ENCODE assay signal across 38 cellular contexts in genomic region chr19:55500368-55500952, GRCh38. TPM values are rescaled to one million over a fixed set of nuclear protein-coding genes. Genes with fewer than 3 reads are reported as not detected.
"Had no signal": no experiment of that assay in that cellular context is flagged by ENCODE, and none has a peak within 500 bp of the region (broad histone marks: within the 10 kb centered on the region; RNA-seq: fewer than 3 reads in every experiment).

No MANE protein-coding gene starts in this region.

- DNase-seq: colonic mucosa; dermis blood vessel endothelial cell; effector memory CD4-positive, alpha-beta T cell; foreskin keratinocyte; glutamatergic neuron; heart right ventricle; hippocampal formation; immature natural killer cell; islet precursor cell; kidney glomerular epithelial cell; left colon; left ventricle myocardium inferior; natural killer cell; sigmoid colon; stimulated activated CD4-positive, alpha-beta T cell treated with anti-CD3 and anti-CD28 coated beads, Interleukin-2, amount 100 ng/mL, for 24 hours; stimulated activated CD4-positive, alpha-beta T cell treated with anti-CD3 and anti-CD28 coated beads, Interleukin-4, amount 100 ng/mL, for 4 hours; stimulated activated naive CD8-positive, alpha-beta T cell treated with anti-CD3 and anti-CD28 coated beads, Interleukin-15, Interleukin-2, amounts not matched to agents 100 U/mL and 50 U/mL, for 24 hours; substantia nigra; testis; tibial artery had no signal

- H3K9ac ChIP-seq: parathyroid adenoma had no signal

- H3K4me3 ChIP-seq: colonic mucosa, esophagus muscularis mucosa, gastroesophageal sphincter, heart right ventricle, left ventricle myocardium inferior, lung, sigmoid colon, testis, tibial artery had no signal

- H3K36me3 ChIP-seq: colonic mucosa, neutrophil had no signal

- H3K9me3 Mint-ChIP-seq: immature natural killer cell; memory B cell; natural killer cell; stimulated activated memory B cell treated with anti-CD40 and anti-IgM and Interleukin-4, amounts not matched to agents 10 μg/mL and 1 μg/mL and 100 μg/mL, for 72 hours; type B pancreatic cell had no signal

- H3K9me3 ChIP-seq: colonic mucosa, esophagus muscularis mucosa, gastroesophageal sphincter, heart right ventricle, left ventricle myocardium inferior, neutrophil, sigmoid colon, testis, tibial artery had no signal

- H3K27ac Mint-ChIP-seq: immature natural killer cell, memory B cell, natural killer cell, progenitor cell of endocrine pancreas, type B pancreatic cell had no signal

- H3K36me3 Mint-ChIP-seq: memory B cell; natural killer cell; stimulated activated memory B cell treated with anti-CD40 and anti-IgM and Interleukin-4, amounts not matched to agents 10 μg/mL and 1 μg/mL and 100 μg/mL, for 72 hours; type B pancreatic cell had no signal

- H3K4me1 ChIP-seq: colonic mucosa, foreskin keratinocyte, parathyroid adenoma, testis had no signal

- H3K27me3 Mint-ChIP-seq: memory B cell; stimulated activated memory B cell treated with anti-CD40 and anti-IgM and Interleukin-4, amounts not matched to agents 10 μg/mL and 1 μg/mL and 100 μg/mL, for 72 hours had no signal

- H2AFZ ChIP-seq: parathyroid adenoma had no signal

- H3K27me3 ChIP-seq: colonic mucosa, gastroesophageal sphincter, heart right ventricle, sigmoid colon, testis, tibial artery had no signal

- ATAC-seq: foreskin keratinocyte; gastroesophageal sphincter; heart right ventricle; left colon; natural killer cell; stimulated activated memory B cell treated with anti-CD40 and anti-IgM and Interleukin-4, amounts not matched to agents 10 μg/mL and 1 μg/mL and 100 μg/mL, for 72 hours; stimulated activated naive CD8-positive, alpha-beta T cell treated with anti-CD3 and anti-CD28 coated beads, Interleukin-15, Interleukin-2, amounts not matched to agents 100 U/mL and 50 U/mL, for 24 hours had no signal

- H3K4me3 Mint-ChIP-seq: immature natural killer cell; memory B cell; natural killer cell; stimulated activated memory B cell treated with anti-CD40 and anti-IgM and Interleukin-4, amounts not matched to agents 10 μg/mL and 1 μg/mL and 100 μg/mL, for 72 hours; type B pancreatic cell had no signal

- H3K27ac ChIP-seq: colonic mucosa, esophagus muscularis mucosa, foreskin keratinocyte, gastroesophageal sphincter, heart right ventricle, left ventricle myocardium inferior, neutrophil, parathyroid adenoma, sigmoid colon, testis, tibial artery had no signal

RNA-seq across cellular contexts. Expression of gene SSC5D, which starts 12.2 kb away (rescaled TPM):
- total RNA-seq: foreskin keratinocyte had no signal
- polyA plus RNA-seq: immature natural killer cell had no signal

RNA-seq across cellular contexts. Expression of gene C19orf85, which starts 35.9 kb away (rescaled TPM):
- total RNA-seq: chondrocyte, colonic mucosa, dermis blood vessel endothelial cell, endothelial cell of umbilical vein, epithelial cell of proximal tubule, esophagus muscularis mucosa, fibroblast of lung, foreskin keratinocyte, gastroesophageal sphincter, heart right ventricle, left colon, left ventricle myocardium inferior, lung, mononuclear cell, natural killer cell, omental fat pad, progenitor cell of endocrine pancreas, sigmoid colon, skeletal muscle tissue, testis, urinary bladder had no signal
- polyA plus RNA-seq: endothelial cell of umbilical vein, fibroblast of lung, foreskin keratinocyte, heart right ventricle, immature natural killer cell, lung had no signal

RNA-seq across cellular contexts. Expression of gene SBK2, which starts 36.5 kb away (rescaled TPM):
- total RNA-seq: chondrocyte, colonic mucosa, dermis blood vessel endothelial cell, endothelial cell of umbilical vein, esophagus muscularis mucosa, fibroblast of lung, foreskin keratinocyte, gastroesophageal sphincter, left colon, mononuclear cell, natural killer cell, sigmoid colon, urinary bladder had no signal
- polyA plus RNA-seq: endothelial cell of umbilical vein, fibroblast of lung, foreskin keratinocyte, immature natural killer cell, lung, neural cell, sigmoid colon, urinary bladder had no signal
